14 cellular contexts compared by ENCODE assay signal in the genomic region with DNA sequence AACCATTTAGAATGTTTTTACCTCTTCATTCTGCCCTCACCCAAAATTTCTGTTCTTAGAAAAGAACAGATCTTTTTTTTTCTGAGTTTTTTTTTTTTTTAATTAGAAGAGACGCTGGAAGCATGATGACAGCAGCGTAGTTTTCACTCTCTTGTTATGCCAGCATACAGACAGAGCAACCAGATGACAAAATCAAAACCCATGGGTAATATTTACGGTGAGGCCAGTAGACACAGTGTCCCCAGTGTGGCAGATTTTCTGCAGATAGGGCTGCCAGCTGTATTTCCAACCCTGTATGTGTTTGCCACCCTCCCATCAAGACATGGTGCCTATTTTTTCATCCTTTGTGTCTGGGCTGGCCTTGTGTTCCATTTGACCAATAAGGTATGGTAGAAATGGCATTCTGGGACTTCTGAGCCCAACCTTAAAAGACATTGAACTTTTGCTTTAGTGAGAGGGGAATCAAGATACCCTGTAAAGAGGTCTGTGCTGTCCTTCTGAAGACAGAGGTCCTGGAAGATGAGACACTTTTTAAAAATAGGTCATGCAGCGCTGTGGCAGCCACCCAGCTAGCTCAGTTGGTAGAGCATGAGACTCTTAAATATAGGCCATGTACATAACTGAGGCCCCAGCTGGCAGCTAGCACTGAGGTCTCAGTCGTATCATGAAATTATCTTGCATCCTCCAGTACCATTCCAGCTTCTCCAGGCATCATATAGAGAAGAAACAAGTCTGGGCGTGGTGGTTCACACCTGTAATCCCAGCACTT. TPM values are rescaled to one million over a fixed set of nuclear protein-coding genes. Genes with fewer than 3 reads are reported as not detected.
A peak's percentile ranks its signal among the peaks of the same experiment; 100 is the strongest.
DNase-seq lines count a peak whose midpoint lies in the region; ATAC-seq and TF ChIP-seq lines count a peak whose summit lies in the region.
"Had no signal": no experiment of that assay in that cellular context is flagged by ENCODE, and none has a peak within 500 bp of the region (broad histone marks: within the 10 kb centered on the region; RNA-seq: fewer than 3 reads in every experiment).

No MANE protein-coding gene starts in this region.

- ATAC-seq in Right ventricle myocardium inferior (peak; percentile 65), psoas muscle (peak; percentile 91 to 95 (median 93)), GM18870 (IDR thresholded peaks at IDR 0.05; ENCODE audit: unreplicated experiment) (no peak)
- no peak for ATAC-seq in stimulated activated effector memory CD8-positive, alpha-beta T cell treated with anti-CD3 and anti-CD28 coated beads, Interleukin-12 subunit alpha, Interleukin-12 subunit beta, amount 100 ng/mL, for 72 hours
- ATAC-seq: CD8-positive, alpha-beta T cell; GM23338 had no signal

- intact Hi-C loops in Right ventricle myocardium inferior (cut with DNase I) = no loop called here
- intact Hi-C loops in cardiac septum (cut with DNase I) = no loop called here
- intact Hi-C loops in psoas muscle (cut with DNase I) = no loop called here

- no peak overlapping the region for H3K4me3 ChIP-seq in right atrium auricular region
- H3K4me3 ChIP-seq in psoas muscle = peak overlapping the region; percentile 33
- H3K4me3 ChIP-seq: GM23338 had no signal

- no peaks in the 10 kb centered on the region for H3K36me3 Mint-ChIP-seq in stimulated activated effector memory CD8-positive, alpha-beta T cell treated with anti-CD3 and anti-CD28 coated beads, Interleukin-12 subunit alpha, Interleukin-12 subunit beta, amount 100 ng/mL, for 72 hours
- H3K36me3 Mint-ChIP-seq: CD14-positive monocyte; CD8-positive, alpha-beta T cell had no signal

- no peak overlapping the region for H3K27ac Mint-ChIP-seq in stimulated activated effector memory CD8-positive, alpha-beta T cell treated with anti-CD3 and anti-CD28 coated beads, Interleukin-12 subunit alpha, Interleukin-12 subunit beta, amount 100 ng/mL, for 72 hours
- H3K27ac Mint-ChIP-seq: CD14-positive monocyte; CD8-positive, alpha-beta T cell; GM23338 had no signal

- H3K9me3 Mint-ChIP-seq in stimulated activated effector memory CD8-positive, alpha-beta T cell treated with anti-CD3 and anti-CD28 coated beads, Interleukin-12 subunit alpha, Interleukin-12 subunit beta, amount 100 ng/mL, for 72 hours = no peaks in the 10 kb centered on the region
- H3K9me3 Mint-ChIP-seq: CD8-positive, alpha-beta T cell; GM23338 had no signal

- H3K36me3 ChIP-seq in right atrium auricular region = no peaks in the 10 kb centered on the region
- no peaks in the 10 kb centered on the region for H3K36me3 ChIP-seq in psoas muscle (ENCODE audit: insufficient read depth in 1 of 2, low read depth in 1 of 2)

- no peaks in the 10 kb centered on the region for H3K27me3 ChIP-seq in right atrium auricular region
- H3K27me3 ChIP-seq in psoas muscle (ENCODE audit: insufficient read depth in 3 of 3, low read length in 2 of 3) = no peaks in the 10 kb centered on the region

- no peaks in the 10 kb centered on the region for H3K4me1 Mint-ChIP-seq in stimulated activated effector memory CD8-positive, alpha-beta T cell treated with anti-CD3 and anti-CD28 coated beads, Interleukin-12 subunit alpha, Interleukin-12 subunit beta, amount 100 ng/mL, for 72 hours

- peak overlapping the region; percentile 60 to 76 for H3K27ac ChIP-seq in right atrium auricular region
- H3K27ac ChIP-seq in psoas muscle = peak overlapping the region; percentile 81
- H3K27ac ChIP-seq: 22Rv1 had no signal

- DNase-seq in Right ventricle myocardium inferior (ENCODE audit: missing footprints) (peak; percentile 51), cardiac septum (ENCODE audit: low spot score) (no peak), right atrium auricular region (ENCODE audit: low spot score) (no peak), psoas muscle (peak; percentile 54 to 85), NCI-H1930 (lab: John Stamatoyannopoulos, UW) (no peak), NCI-H774 (lab: John Stamatoyannopoulos, UW) (no peak)
- DNase-seq in stimulated activated effector memory CD8-positive, alpha-beta T cell treated with anti-CD3 and anti-CD28 coated beads, Interleukin-12 subunit alpha, Interleukin-12 subunit beta, amount 100 ng/mL, for 72 hours (ENCODE audit: low spot score in 2 of 2) = no peak
- DNase-seq: CD8-positive, alpha-beta T cell; COR-L47; H7 had no signal

- H3K9me3 ChIP-seq in right atrium auricular region (no peaks in the 10 kb centered on the region), psoas muscle (no peaks in the 10 kb centered on the region)

- H3K4me1 ChIP-seq in right atrium auricular region (peaks cover 0 to 8% of the 10 kb centered on the region in 2 donors), psoas muscle (peaks cover 7% of the 10 kb centered on the region)

- no peak overlapping the region for H3K4me3 Mint-ChIP-seq in stimulated activated effector memory CD8-positive, alpha-beta T cell treated with anti-CD3 and anti-CD28 coated beads, Interleukin-12 subunit alpha, Interleukin-12 subunit beta, amount 100 ng/mL, for 72 hours
- H3K4me3 Mint-ChIP-seq: CD14-positive monocyte; CD8-positive, alpha-beta T cell; GM23338 had no signal

- 31 to 52% (median 43%) methylated on average over 6 of the region's 6 CpGs for WGBS in psoas muscle, 3 donors

- TF ChIP-seq CTCF in right atrium auricular region (IDR thresholded peaks at IDR 0.05) (no peak), psoas muscle (IDR thresholded peaks at IDR 0.05) (no peak)

RNA-seq across cellular contexts. Expression of a gene that starts 6.7 kb away (rescaled TPM):
- total RNA-seq in Right ventricle myocardium inferior (13.1 TPM), cardiac septum (15.4 TPM), right atrium auricular region (10 to 100 TPM; 10.5 to 12.1 TPM), psoas muscle (10 to 100 TPM in 3 of 4 donors, 1 to 10 TPM in 1; 9.5 to 17.7 (median 13.4) TPM)
- polyA plus RNA-seq in psoas muscle = 10 to 100 TPM in 1 of 3 donors, 1 to 10 TPM in 2; 5.3 to 10.9 (median 8.5) TPM

Comparison
In these comparisons a context has a peak if more than half of its experiments do, and no peak if none do; other contexts are left out.
1. DNase-seq: peak in Right ventricle myocardium inferior (single experiment) and psoas muscle (2 of 2); none in cardiac septum (single experiment), right atrium auricular region (single experiment), stimulated activated effector memory CD8-positive, alpha-beta T cell treated with anti-CD3 and anti-CD28 coated beads, Interleukin-12 subunit alpha, Interleukin-12 subunit beta, amount 100 ng/mL, for 72 hours (0 of 2), NCI-H1930 (0 of 2) and NCI-H774 (single experiment).
2. ATAC-seq: peak in Right ventricle myocardium inferior (single experiment) and psoas muscle (4 of 4); none in stimulated activated effector memory CD8-positive, alpha-beta T cell treated with anti-CD3 and anti-CD28 coated beads, Interleukin-12 subunit alpha, Interleukin-12 subunit beta, amount 100 ng/mL, for 72 hours (single experiment) and GM18870 (single experiment).